Comparison of ENCODE assay signal across 9 cellular contexts in genomic region chr6:111759413-111759835, GRCh38.
DNase-seq lines count a peak whose midpoint lies in the region; ATAC-seq and TF ChIP-seq lines count a peak whose summit lies in the region.
"Had no signal": no experiment of that assay in that cellular context is flagged by ENCODE, and none has a peak within 500 bp of the region (broad histone marks: within the 10 kb centered on the region; RNA-seq: fewer than 3 reads in every experiment).

No MANE protein-coding gene starts in this region.

- H3K27me3 ChIP-seq in right atrium auricular region = no peaks in the 10 kb centered on the region
- no peaks in the 10 kb centered on the region for H3K27me3 ChIP-seq in brain microvascular endothelial cell (replicated peaks)
- no peaks in the 10 kb centered on the region for H3K27me3 ChIP-seq in mucosa of rectum (ENCODE audit: control insufficient read depth in 2 of 2, insufficient read depth in 2 of 2, low read length in 2 of 2)

- H3K36me3 ChIP-seq in right atrium auricular region (no peaks in the 10 kb centered on the region), brain microvascular endothelial cell (replicated peaks) (no peaks in the 10 kb centered on the region), mucosa of rectum (ENCODE audit: control insufficient read depth in 2 of 2, insufficient read depth in 2 of 2, low read length in 2 of 2) (no peaks in the 10 kb centered on the region), urinary bladder (ENCODE audit: insufficient read depth) (no peaks in the 10 kb centered on the region)

- WGBS in urinary bladder = 26% methylated on average over 10 of the region's 10 CpGs

- intact Hi-C loops in Right ventricle myocardium superior (cut with DNase I) = no loop called here

- H3K4me1 ChIP-seq in right atrium auricular region (peaks cover 0 to 69% of the 10 kb centered on the region in 2 donors), mucosa of rectum (ENCODE audit: control insufficient read depth in 2 of 2, insufficient read depth in 2 of 2, low read length in 2 of 2) (peaks cover 0 to 6% of the 10 kb centered on the region in 2 donors), urinary bladder (ENCODE audit: insufficient read depth) (no peaks in the 10 kb centered on the region)

- in situ Hi-C loops in brain microvascular endothelial cell (cut with HindIII; ENCODE audit: low pct_ligation_motif_present, low sequenced_read_pairs) = no loop called here

- peak overlapping the region; percentile 31 to 37 for H3K27ac ChIP-seq in right atrium auricular region
- H3K27ac ChIP-seq in brain microvascular endothelial cell = peak overlapping the region; percentile 78
- peak overlapping the region; percentile 70 to 71 for H3K27ac ChIP-seq in mucosa of rectum (ENCODE audit: low read depth in 2 of 2, low read length in 2 of 2)
- peak overlapping the region; percentile 27 for H3K27ac ChIP-seq in urinary bladder (ENCODE audit: low read depth)

- no peak for ATAC-seq in Right ventricle myocardium superior (ENCODE audit: poor library complexity)

- H3K9me3 ChIP-seq in right atrium auricular region = no peaks in the 10 kb centered on the region
- no peaks in the 10 kb centered on the region for H3K9me3 ChIP-seq in mucosa of rectum (ENCODE audit: control insufficient read depth in 2 of 2, low read length in 2 of 2)

- peak overlapping the region; percentile 35 to 51 for H3K9ac ChIP-seq in mucosa of rectum (ENCODE audit: low read depth in 1 of 2, low read length in 2 of 2)

- DNase-seq in right atrium auricular region (ENCODE audit: low spot score) (no peak), Right ventricle myocardium superior (no peak), brain microvascular endothelial cell (no peak), NCI-H2081 (lab: John Stamatoyannopoulos, UW) (no peak), DMS53 (lab: John Stamatoyannopoulos, UW) (no peak), NCI-H1694 treated with DMSO at 0.1 percent for 48 hours (lab: John Stamatoyannopoulos, UW) (no peak)
- DNase-seq: erythroblast had no signal

- H3K4me3 ChIP-seq in right atrium auricular region (no peak overlapping the region), brain microvascular endothelial cell (ENCODE audit: low read depth, low read length) (no peak overlapping the region), mucosa of rectum (ENCODE audit: low read length in 2 of 2) (peak overlapping the region; percentile 2 to 56), urinary bladder (ENCODE audit: low read depth, low read length) (peak overlapping the region; percentile 7)

- TF ChIP-seq CTCF in right atrium auricular region (IDR thresholded peaks at IDR 0.05) = no peak
- TF ChIP-seq CTCF in brain microvascular endothelial cell (IDR thresholded peaks at IDR 0.05; ENCODE audit: low read depth, low read length, missing control alignments) = no peak

Comparison
In these comparisons a context has a peak if more than half of its experiments do, and no peak if none do; other contexts are left out.
1. H3K27ac ChIP-seq: peak in every context shown above with its lines; median percentile 78 in brain microvascular endothelial cell; 70 in mucosa of rectum; 34 in right atrium auricular region; 27 in urinary bladder.
2. H3K4me3 ChIP-seq: peak in mucosa of rectum (2 of 2) and urinary bladder (single experiment); none in right atrium auricular region (0 of 2) and brain microvascular endothelial cell (single experiment).